ENCODE assay signal across 8 cellular contexts in the genomic region with DNA sequence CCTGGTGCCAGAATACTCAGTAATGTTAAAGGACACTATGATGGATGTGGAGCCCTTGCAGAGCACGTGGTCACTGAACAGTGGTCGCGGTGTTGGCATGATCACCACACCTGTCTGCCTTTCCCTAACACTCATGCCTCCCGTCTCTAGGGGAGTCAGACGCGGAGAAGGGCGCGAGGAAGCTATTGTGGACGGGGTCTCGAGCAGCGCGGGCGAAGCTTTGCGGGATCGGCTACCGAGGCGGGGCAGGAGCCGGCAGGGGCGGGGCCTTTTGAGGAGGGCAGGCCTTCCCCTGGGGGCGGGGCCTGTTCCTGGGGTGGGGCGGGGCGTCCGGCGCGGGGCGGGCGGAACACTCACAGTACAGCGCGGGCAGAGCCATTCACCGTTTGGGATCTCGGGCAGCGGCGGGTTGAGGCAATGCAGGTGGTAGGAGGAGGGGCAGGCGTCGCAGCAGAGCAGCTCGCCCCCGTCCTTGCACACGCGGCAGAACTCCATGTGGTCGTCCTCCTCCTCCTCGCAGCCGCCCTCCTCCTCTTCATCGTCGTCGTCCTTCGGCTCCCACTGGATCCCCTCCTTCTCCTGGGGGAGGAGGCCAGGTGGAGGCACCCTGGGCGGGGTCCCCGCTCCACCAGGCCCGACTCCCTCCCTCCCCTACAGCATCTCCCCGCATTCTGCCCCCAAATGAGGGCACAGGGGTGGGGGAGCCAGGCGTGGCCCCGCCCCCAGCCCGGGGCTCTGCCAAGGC. TPM values are rescaled to one million over a fixed set of nuclear protein-coding genes. Genes with fewer than 3 reads are reported as not detected.
DNase-seq lines count a peak whose midpoint lies in the region; ATAC-seq, FAIRE-seq and TF ChIP-seq lines count a peak whose summit lies in the region.

No MANE protein-coding gene starts in this region.

- no peak overlapping the region for H3K18ac ChIP-seq in trophoblast cell (ENCODE audit: low read length)

- H3K9ac ChIP-seq in endothelial cell of umbilical vein (replicated peaks; ENCODE audit: extremely low read depth, insufficient read depth, low read length) (no peak overlapping the region), trophoblast cell (ENCODE audit: low read length) (no peak overlapping the region)

- no peaks in the 10 kb centered on the region for H4K20me1 ChIP-seq in endothelial cell of umbilical vein (replicated peaks; ENCODE audit: control insufficient read depth, extremely low read depth, insufficient read depth, low read length)

- dilution Hi-C loops in endothelial cell of umbilical vein (cut with MboI; ENCODE audit: extremely low pct_ligation_motif_present, low sequenced_read_pairs), result no loop called here

- H3K36me3 ChIP-seq in CD8-positive, alpha-beta T cell (ENCODE audit: insufficient read depth, low read length), result no peaks in the 10 kb centered on the region
- H3K36me3 ChIP-seq in endothelial cell of umbilical vein (ENCODE audit: control insufficient read depth in 2 of 2, extremely low read depth in 1 of 2, insufficient read depth in 2 of 2, low read length in 2 of 2) (no peaks in the 10 kb centered on the region), trophoblast cell (ENCODE audit: control insufficient read depth in 1 of 2, insufficient read depth in 2 of 2, low read length in 2 of 2) (no peaks in the 10 kb centered on the region)

- peaks cover 3% of the 10 kb centered on the region for H3K4me1 Mint-ChIP-seq in CD8-positive, alpha-beta T cell (ENCODE audit: low read depth)

- intact Hi-C loops in CD8-positive, alpha-beta T cell (cut with DNase I, micrococcal nuclease), result no loop called here
- intact Hi-C loops in endothelial cell of umbilical vein (cut with micrococcal nuclease), result loop anchor here (1.0 kb wide), 1 partner anchor 21 kb away; no protein-coding TSS in a partner anchor

- H2BK12ac ChIP-seq in trophoblast cell (ENCODE audit: low read length), result no peak overlapping the region

- no peak for FAIRE-seq in endothelial cell of umbilical vein (lab: Jason Lieb, UNC)

- no peaks in the 10 kb centered on the region for H3K79me1 ChIP-seq in trophoblast cell (ENCODE audit: low read length)

- no peak for TF ChIP-seq POLR2A in endothelial cell of umbilical vein (IDR thresholded peaks at IDR 0.05; ENCODE audit: low read depth, low read length)

- CTCF ChIA-PET in CD8-positive, alpha-beta T cell (lab: Charles Lee), result no interaction called here
- CTCF ChIA-PET in endothelial cell of umbilical vein (lab: Charles Lee), result interaction anchor here (0.6 to 1.5 kb wide), 3 partner anchors 10 to 50 kb away, joined by 3 to 4 read pairs (median 4); no protein-coding TSS in a partner anchor

- no peaks in the 10 kb centered on the region for H3K9me3 Mint-ChIP-seq in CD8-positive, alpha-beta T cell

- no peak overlapping the region for H2BK5ac ChIP-seq in trophoblast cell (ENCODE audit: low read depth, low read length, poor library complexity)

- peak; percentile 95 for ATAC-seq in CD8-positive, alpha-beta T cell
- ATAC-seq in HG03108 (IDR thresholded peaks at IDR 0.05; ENCODE audit: unreplicated experiment) (no peak), HG02884 (IDR thresholded peaks at IDR 0.05; ENCODE audit: unreplicated experiment) (no peak)

- DNase-seq in CD8-positive, alpha-beta T cell, result peak; percentile 31 to 70 (median 60)
- DNase-seq in NCI-H1105 (lab: John Stamatoyannopoulos, UW) (peak; percentile 84), endothelial cell of umbilical vein (ENCODE audit: low read depth, low spot score) (peak; percentile 33), trophoblast cell (peak in 1 of 2 donors; percentile 8), NCI-H2107 (lab: John Stamatoyannopoulos, UW) (no peak)
- peak; percentile 26 for DNase-seq in activated CD8-positive, alpha-beta memory T cell treated with anti-CD3 and anti-CD28 coated beads, Interleukin-2, amount 50 U/mL, for 24 hours (ENCODE audit: extremely low read depth)

- POLR2A ChIA-PET in CD8-positive, alpha-beta T cell (lab: Charles Lee), result no interaction called here
- POLR2A ChIA-PET in endothelial cell of umbilical vein (lab: Charles Lee), result no interaction called here

- no peak overlapping the region for H2AK5ac ChIP-seq in trophoblast cell (ENCODE audit: low read length)

- no CpG with 5 or more reads among the region's 53 CpGs for WGBS in trophoblast cell (ENCODE audit: extremely low coverage, insufficient coverage, insufficient read length)

- H3K27ac Mint-ChIP-seq in CD8-positive, alpha-beta T cell, result no peak overlapping the region

- peaks cover 11% of the 10 kb centered on the region for H3K27me3 Mint-ChIP-seq in CD8-positive, alpha-beta T cell (ENCODE audit: low read depth)

- no peak overlapping the region for H4K8ac ChIP-seq in trophoblast cell (ENCODE audit: low read depth, low read length)

- no peak for TF ChIP-seq CTCF in CD8-positive, alpha-beta T cell (IDR thresholded peaks at IDR 0.05)
- no peak for TF ChIP-seq CTCF in endothelial cell of umbilical vein (IDR thresholded peaks at IDR 0.05; ENCODE audit: extremely low read depth in 1 of 2, insufficient read depth in 1 of 2, low read depth in 1 of 2, low read length in 2 of 2)

- no TSS peak for BruUV-seq in endothelial cell of umbilical vein (replicated peaks; lab: Mats Ljungman, UMichigan)

- H3K4me1 ChIP-seq in CD8-positive, alpha-beta T cell (ENCODE audit: insufficient read depth, low read length), result peaks cover 1% of the 10 kb centered on the region
- H3K4me1 ChIP-seq in endothelial cell of umbilical vein (ENCODE audit: control insufficient read depth, extremely low read depth, insufficient read depth, low read length) (no peaks in the 10 kb centered on the region), trophoblast cell (ENCODE audit: control insufficient read depth in 1 of 2, insufficient read depth in 2 of 2, low read length in 2 of 2) (peaks cover 0 to 5% of the 10 kb centered on the region in 2 experiments)

- no peaks in the 10 kb centered on the region for H3K27me3 ChIP-seq in CD8-positive, alpha-beta T cell (ENCODE audit: insufficient read depth, low read length)
- H3K27me3 ChIP-seq in endothelial cell of umbilical vein (ENCODE audit: control insufficient read depth in 2 of 2, insufficient read depth in 2 of 2, low read length in 2 of 2) (peaks cover 0 to 2% of the 10 kb centered on the region in 2 experiments), trophoblast cell (ENCODE audit: insufficient read depth, low read length) (peaks cover 2% of the 10 kb centered on the region)

- no peaks in the 10 kb centered on the region for H3K9me1 ChIP-seq in endothelial cell of umbilical vein (replicated peaks; ENCODE audit: control insufficient read depth, extremely low read depth, insufficient read depth, low read length)

- H3K36me3 Mint-ChIP-seq in CD8-positive, alpha-beta T cell, result no peaks in the 10 kb centered on the region

- no peak overlapping the region for H4K91ac ChIP-seq in trophoblast cell (ENCODE audit: low read depth, low read length)

- H2BK120ac ChIP-seq in trophoblast cell (ENCODE audit: insufficient read depth, low read length, poor library complexity), result no peak overlapping the region

- no peak overlapping the region for H3K27ac ChIP-seq in CD8-positive, alpha-beta T cell (ENCODE audit: low read depth, low read length)
- H3K27ac ChIP-seq in endothelial cell of umbilical vein (ENCODE audit: insufficient read depth, low read depth, low read length) (no peak overlapping the region), trophoblast cell (ENCODE audit: low read depth, low read length) (no peak overlapping the region)

- no peak overlapping the region for H3K14ac ChIP-seq in trophoblast cell (ENCODE audit: low read length)

- H3K79me2 ChIP-seq in endothelial cell of umbilical vein (ENCODE audit: control insufficient read depth, insufficient read depth, low read length) (no peaks in the 10 kb centered on the region), trophoblast cell (ENCODE audit: control insufficient read depth, insufficient read depth, low read length, poor library complexity) (no peaks in the 10 kb centered on the region)

- no peak overlapping the region for H3K23ac ChIP-seq in trophoblast cell (ENCODE audit: low read length)

- no peaks in the 10 kb centered on the region for H3K9me3 ChIP-seq in CD8-positive, alpha-beta T cell (ENCODE audit: low read length)
- no peaks in the 10 kb centered on the region for H3K9me3 ChIP-seq in endothelial cell of umbilical vein (replicated peaks; ENCODE audit: control insufficient read depth, insufficient read depth, low read length)
- peaks cover 2% of the 10 kb centered on the region for H3K9me3 ChIP-seq in trophoblast cell (ENCODE audit: insufficient read depth, low read depth, low read length)

- H3K4me3 Mint-ChIP-seq in CD8-positive, alpha-beta T cell, result peak overlapping the region; percentile 76

- H3K4me2 ChIP-seq in endothelial cell of umbilical vein (ENCODE audit: insufficient read depth, low read length) (no peak overlapping the region), trophoblast cell (ENCODE audit: low read length) (peak overlapping the region; percentile 15)

- H2AFZ ChIP-seq in endothelial cell of umbilical vein (ENCODE audit: low read depth, low read length) (peak overlapping the region; percentile 20), trophoblast cell (ENCODE audit: insufficient read depth, low read length, poor library complexity) (no peak overlapping the region)

- no peak overlapping the region for H4K12ac ChIP-seq in trophoblast cell (ENCODE audit: low read depth, low read length)

- H3K4ac ChIP-seq in trophoblast cell (ENCODE audit: low read depth, low read length), result no peak overlapping the region

- peak overlapping the region; percentile 15 for H3K4me3 ChIP-seq in CD8-positive, alpha-beta T cell (ENCODE audit: low read depth, low read length)
- H3K4me3 ChIP-seq in endothelial cell of umbilical vein (replicated peaks in 1 of 3; ENCODE audit: insufficient read depth in 1 of 3, low read depth in 1 of 3, low read length in 3 of 3), result no peak overlapping the region
- H3K4me3 ChIP-seq in trophoblast cell (ENCODE audit: low read depth, low read length), result no peak overlapping the region

RNA-seq across cellular contexts. Expression of gene CHD5, which starts 31.5 kb away (rescaled TPM):
- total RNA-seq in CD8-positive, alpha-beta T cell, result under 1 TPM; 0.06 to 0.30 TPM
- total RNA-seq in endothelial cell of umbilical vein, result 0.11 and 0.14 TPM in 2 replicates
- 0.03 and 0.04 TPM in 2 replicates for polyA plus RNA-seq in endothelial cell of umbilical vein
- 0.03 TPM in 1 of 2 replicates, not detected in the other for polyA plus RNA-seq in endothelial cell of umbilical vein (2011; cell fraction: cytosol; rRNA removed)
- 0.39 and 0.45 TPM in 2 replicates for polyA plus RNA-seq in endothelial cell of umbilical vein (2011; cell fraction: nucleus; rRNA removed)
- 0.05 and 0.07 TPM in 2 replicates for polyA plus RNA-seq in endothelial cell of umbilical vein (2012)
- not detected in 2 replicates for polyA minus RNA-seq in endothelial cell of umbilical vein
- not detected for polyA minus RNA-seq in endothelial cell of umbilical vein (2011; cell fraction: cytosol; rRNA and poly(A)+ RNA removed)
- 0.10 and 0.14 TPM in 2 replicates for polyA minus RNA-seq in endothelial cell of umbilical vein (2011; cell fraction: nucleus; rRNA and poly(A)+ RNA removed)
- polyA plus RNA-seq in trophoblast cell (2013), result 0.10 and 0.19 TPM in 2 replicates

RNA-seq across cellular contexts. Expression of gene RPL22, which starts 50.7 kb away (rescaled TPM):
- 100 to 1,000 TPM; 565 to 567 TPM for total RNA-seq in CD8-positive, alpha-beta T cell
- 343 and 372 TPM in 2 replicates for total RNA-seq in endothelial cell of umbilical vein
- polyA plus RNA-seq in endothelial cell of umbilical vein, result 52.2 and 71.2 TPM in 2 replicates
- 202 and 204 TPM in 2 replicates for polyA plus RNA-seq in endothelial cell of umbilical vein (2011; cell fraction: cytosol; rRNA removed)
- 46.2 and 77.5 TPM in 2 replicates for polyA plus RNA-seq in endothelial cell of umbilical vein (2011; cell fraction: nucleus; rRNA removed)
- polyA plus RNA-seq in endothelial cell of umbilical vein (2012), result 955 and 1,170 TPM in 2 replicates
- polyA minus RNA-seq in endothelial cell of umbilical vein, result 30.2 and 35.8 TPM in 2 replicates
- polyA minus RNA-seq in endothelial cell of umbilical vein (2011; cell fraction: cytosol; rRNA and poly(A)+ RNA removed), result 58.0 TPM
- 26.7 and 34.6 TPM in 2 replicates for polyA minus RNA-seq in endothelial cell of umbilical vein (2011; cell fraction: nucleus; rRNA and poly(A)+ RNA removed)
- 730 and 785 TPM in 2 replicates for polyA plus RNA-seq in trophoblast cell (2013)

RNA-seq across cellular contexts. Expression of gene RNF207, which starts 57.2 kb away (rescaled TPM):
- 1 to 10 TPM; 5.1 to 5.2 TPM for total RNA-seq in CD8-positive, alpha-beta T cell
- 2.4 and 8.2 TPM in 2 replicates for total RNA-seq in endothelial cell of umbilical vein
- 3.2 and 9.6 TPM in 2 replicates for polyA plus RNA-seq in endothelial cell of umbilical vein
- polyA plus RNA-seq in endothelial cell of umbilical vein (2011; cell fraction: cytosol; rRNA removed), result 1.0 and 1.4 TPM in 2 replicates
- 26.1 and 37.3 TPM in 2 replicates for polyA plus RNA-seq in endothelial cell of umbilical vein (2011; cell fraction: nucleus; rRNA removed)
- polyA plus RNA-seq in endothelial cell of umbilical vein (2012), result 4.9 and 6.1 TPM in 2 replicates
- 3.3 and 3.7 TPM in 2 replicates for polyA minus RNA-seq in endothelial cell of umbilical vein
- 7.6 TPM for polyA minus RNA-seq in endothelial cell of umbilical vein (2011; cell fraction: cytosol; rRNA and poly(A)+ RNA removed)
- 4.1 and 7.0 TPM in 2 replicates for polyA minus RNA-seq in endothelial cell of umbilical vein (2011; cell fraction: nucleus; rRNA and poly(A)+ RNA removed)
- polyA plus RNA-seq in trophoblast cell (2013), result 2.8 and 3.9 TPM in 2 replicates
